In the genomic region with DNA sequence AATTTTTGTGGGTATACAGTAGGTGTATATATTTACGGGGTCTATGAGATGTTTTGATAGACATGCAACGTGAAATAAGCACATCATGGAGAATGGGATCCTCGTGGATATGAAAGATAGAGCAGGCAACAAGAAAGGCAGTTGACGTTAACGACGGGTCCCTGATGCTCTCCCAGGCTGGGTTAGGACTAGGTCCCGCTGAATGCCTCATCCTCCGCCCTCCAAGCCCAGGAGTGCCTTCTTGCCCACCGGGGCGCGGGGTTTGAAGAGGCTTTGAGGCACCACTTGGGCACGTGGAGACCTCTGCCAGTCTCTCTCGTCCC, we compare ENCODE assay signal across 8 cellular contexts. TPM values are rescaled to one million over a fixed set of nuclear protein-coding genes. Genes with fewer than 3 reads are reported as not detected.
DNase-seq lines count a peak whose midpoint lies in the region; ATAC-seq and TF ChIP-seq lines count a peak whose summit lies in the region.

No MANE protein-coding gene starts in this region.

- peak overlapping the region in 1 of 2 donors; percentile 62 for H3K27ac Mint-ChIP-seq in natural killer cell treated with Interleukin-12 subunit alpha and Interleukin-12 subunit beta and Interleukin-15 and Interleukin-18, amount 100 ng/mL, for 72 hours

- H3K27me3 ChIP-seq in HL-60 (ENCODE audit: insufficient read depth, poor library complexity, severe bottlenecking): no peaks in the 10 kb centered on the region
- no peaks in the 10 kb centered on the region for H3K27me3 ChIP-seq in dorsolateral prefrontal cortex

- H3K36me3 Mint-ChIP-seq in natural killer cell treated with Interleukin-12 subunit alpha and Interleukin-12 subunit beta and Interleukin-15 and Interleukin-18, amount 100 ng/mL, for 72 hours: no peaks in the 10 kb centered on the region

- intact Hi-C loops in dorsolateral prefrontal cortex (cut with DNase I): loop anchor here in 1 of 2 donors (2.0 to 10.0 kb wide), 5 partner anchors 82 to 595 kb away; partner anchors contain the start of gene SMPD3

- H3K4me3 Mint-ChIP-seq in natural killer cell treated with Interleukin-12 subunit alpha and Interleukin-12 subunit beta and Interleukin-15 and Interleukin-18, amount 100 ng/mL, for 72 hours: peak overlapping the region; percentile 80

- DNase-seq in HL-60 (ENCODE audit: low read depth in 1 of 2, low spot score in 1 of 2): no peak
- DNase-seq in dorsolateral prefrontal cortex: no peak
- no peak for DNase-seq in natural killer cell treated with Interleukin-12 subunit alpha and Interleukin-12 subunit beta and Interleukin-15 and Interleukin-18, amount 100 ng/mL, for 72 hours (ENCODE audit: low spot score)
- DNase-seq in NCI-H82 treated with DMSO at 0.1 percent for 48 hours (lab: John Stamatoyannopoulos, UW; ENCODE audit: unreplicated experiment): no peak
- no peak for DNase-seq in NCI-H187 (lab: John Stamatoyannopoulos, UW)
- DNase-seq in AG08396 (ENCODE audit: low spot score): no peak

- no peak for TF ChIP-seq CTCF in HL-60 (IDR thresholded peaks at IDR 0.05; ENCODE audit: insufficient read depth, low read length)
- TF ChIP-seq CTCF in dorsolateral prefrontal cortex (IDR thresholded peaks at IDR 0.05 in 54 of 56, conservative IDR thresholded peaks at IDR 0.05 in 2 of 56; ENCODE audit: low read depth in 1 of 56, partially characterized antibody in 56 of 56): peak in 2 of 56 donors; percentile 7 to 24

- H3K27ac ChIP-seq in HL-60 (replicated peaks) (no peak overlapping the region), dorsolateral prefrontal cortex (peak overlapping the region in 17 of 59 donors; percentile 10 to 79 (median 51))

- peaks cover 0 to 8% of the 10 kb centered on the region in 2 donors for H3K27me3 Mint-ChIP-seq in natural killer cell treated with Interleukin-12 subunit alpha and Interleukin-12 subunit beta and Interleukin-15 and Interleukin-18, amount 100 ng/mL, for 72 hours

- H3K4me3 ChIP-seq in HL-60 (replicated peaks; ENCODE audit: insufficient read depth, low read length) (peak overlapping the region; percentile 75), dorsolateral prefrontal cortex (peak overlapping the region; percentile 66 to 100 (median 94))

- peaks cover 15 to 21% of the 10 kb centered on the region in 2 donors for H3K4me1 Mint-ChIP-seq in natural killer cell treated with Interleukin-12 subunit alpha and Interleukin-12 subunit beta and Interleukin-15 and Interleukin-18, amount 100 ng/mL, for 72 hours (ENCODE audit: low read depth in 2 of 2)

- ATAC-seq in GM19351 (IDR thresholded peaks at IDR 0.05; ENCODE audit: unreplicated experiment) (peak; percentile 18), HG02870 (IDR thresholded peaks at IDR 0.05; ENCODE audit: unreplicated experiment) (no peak)
- ATAC-seq in natural killer cell treated with Interleukin-12 subunit alpha and Interleukin-12 subunit beta and Interleukin-15 and Interleukin-18, amount 100 ng/mL, for 72 hours: peak; percentile 11 to 26

- H3K9me3 Mint-ChIP-seq in natural killer cell treated with Interleukin-12 subunit alpha and Interleukin-12 subunit beta and Interleukin-15 and Interleukin-18, amount 100 ng/mL, for 72 hours: no peaks in the 10 kb centered on the region

RNA-seq across cellular contexts. Expression of gene ZFP90, which starts 9.5 kb away (rescaled TPM):
- total RNA-seq in dorsolateral prefrontal cortex: 10 to 100 TPM; 43.3 to 78.1 (median 60.5) TPM
- total RNA-seq in natural killer cell treated with Interleukin-12 subunit alpha and Interleukin-12 subunit beta and Interleukin-15 and Interleukin-18, amount 100 ng/mL, for 72 hours: 10 to 100 TPM; 21.5 to 29.8 TPM
